ENCODE assay signal across 23 cellular contexts in the genomic region with DNA sequence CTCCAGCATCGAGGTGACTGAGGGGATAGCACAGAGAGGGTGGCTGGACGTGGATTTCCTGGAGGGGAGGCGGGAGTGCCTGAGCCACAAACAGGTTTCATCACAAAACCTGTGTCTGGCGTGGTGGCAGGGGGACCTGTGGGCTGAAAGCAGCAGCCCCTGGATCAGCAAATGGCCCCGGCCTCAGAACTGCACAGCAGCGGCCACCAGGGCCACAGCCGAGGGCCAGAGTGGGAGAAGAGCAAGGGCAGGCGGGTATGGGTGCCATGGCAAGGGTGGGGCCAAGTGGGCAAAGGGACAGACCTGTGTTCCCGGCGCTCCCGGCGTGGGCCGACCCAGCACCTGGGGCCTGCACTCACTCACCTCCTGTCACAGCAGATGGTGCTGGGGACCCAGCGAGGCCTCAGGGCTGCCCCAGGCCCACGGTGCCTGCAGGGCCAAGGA. TPM values are rescaled to one million over a fixed set of nuclear protein-coding genes. Genes with fewer than 3 reads are reported as not detected.
DNase-seq lines count a peak whose midpoint lies in the region; ATAC-seq and FAIRE-seq lines count a peak whose summit lies in the region.
"Had no signal": no experiment of that assay in that cellular context is flagged by ENCODE, and none has a peak within 500 bp of the region (broad histone marks: within the 10 kb centered on the region; RNA-seq: fewer than 3 reads in every experiment).

No MANE protein-coding gene starts in this region.

- peaks cover 11% of the 10 kb centered on the region for H3K4me1 Mint-ChIP-seq in activated T-cell treated with anti-CD3 and anti-CD28 coated beads, Interleukin-2, amount 50 U/mL, for 24 hours (ENCODE audit: low read depth)
- peaks cover 7% of the 10 kb centered on the region for H3K4me1 Mint-ChIP-seq in activated T-cell treated with anti-CD3 and anti-CD28 coated beads, Interleukin-2, amount 50 U/mL, for 4 hours (ENCODE audit: low read depth)

- no peaks in the 10 kb centered on the region for H3K36me3 ChIP-seq in rectal smooth muscle tissue (ENCODE audit: control insufficient read depth, insufficient read depth, low read length)
- H3K36me3 ChIP-seq: ascending aorta, uterus had no signal

- peak; percentile 26 for FAIRE-seq in HTR-8/SVneo (lab: Jason Lieb, UNC)
- FAIRE-seq: endometrium, keratinocyte, small intestine had no signal

- peak overlapping the region; percentile 24 for H3K27ac ChIP-seq in rectal smooth muscle tissue (ENCODE audit: low read depth, low read length)
- H3K27ac ChIP-seq: ascending aorta, C4-2B, psoas muscle, uterus had no signal

- H3K9me3 Mint-ChIP-seq in activated T-cell treated with anti-CD3 and anti-CD28 coated beads, Interleukin-2, amount 50 U/mL, for 24 hours, result no peaks in the 10 kb centered on the region
- H3K9me3 Mint-ChIP-seq in activated T-cell treated with anti-CD3 and anti-CD28 coated beads, Interleukin-2, amount 50 U/mL, for 4 hours, result no peaks in the 10 kb centered on the region
- H3K9me3 Mint-ChIP-seq: activated naive CD4-positive, alpha-beta T cell treated with anti-CD3 and anti-CD28 coated beads for 36 hours had no signal

- peaks cover 43% of the 10 kb centered on the region for H3K4me1 ChIP-seq in rectal smooth muscle tissue (ENCODE audit: control insufficient read depth, insufficient read depth, low read length)
- H3K4me1 ChIP-seq: ascending aorta, psoas muscle, uterus had no signal

- H3K27ac Mint-ChIP-seq in activated T-cell treated with anti-CD3 and anti-CD28 coated beads, Interleukin-2, amount 50 U/mL, for 24 hours, result no peak overlapping the region
- H3K27ac Mint-ChIP-seq: activated naive CD4-positive, alpha-beta T cell treated with anti-CD3 and anti-CD28 coated beads for 36 hours had no signal

- intact Hi-C loops in left cardiac atrium (cut with DNase I), result no loop called here

- no peak for ATAC-seq in activated T-cell treated with anti-CD3 and anti-CD28 coated beads, Interleukin-2, amount 50 U/mL, for 4 hours
- ATAC-seq in left cardiac atrium, result peak in 1 of 2 donors; percentile 27
- no peak for ATAC-seq in GM18520 (IDR thresholded peaks at IDR 0.05; ENCODE audit: unreplicated experiment)
- ATAC-seq: psoas muscle had no signal

- DNase-seq in activated T-cell treated with anti-CD3 and anti-CD28 coated beads, Interleukin-2, amount 50 U/mL, for 24 hours, result peak; percentile 26
- no peak for DNase-seq in activated T-cell treated with anti-CD3 and anti-CD28 coated beads, Interleukin-2, amount 50 U/mL, for 4 hours
- no peak for DNase-seq in HTR-8/SVneo (ENCODE audit: insufficient read length, low spot score)
- peak; percentile 12 for DNase-seq in left cardiac atrium
- DNase-seq in NCI-H1436 (lab: John Stamatoyannopoulos, UW), result no peak
- no peak for DNase-seq in ureter (ENCODE audit: low spot score)
- DNase-seq: Calu3; caudate nucleus; dermis blood vessel endothelial cell; NCI-H1417 treated with DMSO at 0.1 percent for 48 hours; SHP77; small intestine; stimulated activated CD4-positive, alpha-beta T cell treated with anti-CD3 and anti-CD28 coated beads, Interleukin-2, amount 100 ng/mL, for 24 hours; uterus had no signal

- H3K27me3 Mint-ChIP-seq in activated T-cell treated with anti-CD3 and anti-CD28 coated beads, Interleukin-2, amount 50 U/mL, for 24 hours, result no peaks in the 10 kb centered on the region
- peaks cover 3% of the 10 kb centered on the region for H3K27me3 Mint-ChIP-seq in activated T-cell treated with anti-CD3 and anti-CD28 coated beads, Interleukin-2, amount 50 U/mL, for 4 hours (ENCODE audit: low read depth)

- H3K9ac ChIP-seq in rectal smooth muscle tissue (ENCODE audit: low read length), result no peak overlapping the region

- H3K36me3 Mint-ChIP-seq in activated T-cell treated with anti-CD3 and anti-CD28 coated beads, Interleukin-2, amount 50 U/mL, for 24 hours (ENCODE audit: low read depth), result no peaks in the 10 kb centered on the region
- no peaks in the 10 kb centered on the region for H3K36me3 Mint-ChIP-seq in activated T-cell treated with anti-CD3 and anti-CD28 coated beads, Interleukin-2, amount 50 U/mL, for 4 hours (ENCODE audit: insufficient read depth)

- H3K4me3 ChIP-seq in rectal smooth muscle tissue (ENCODE audit: low read length), result no peak overlapping the region
- H3K4me3 ChIP-seq: ascending aorta, psoas muscle, uterus had no signal

- no peaks in the 10 kb centered on the region for H3K27me3 ChIP-seq in rectal smooth muscle tissue (ENCODE audit: control insufficient read depth, insufficient read depth, low read length)
- H3K27me3 ChIP-seq: ascending aorta, uterus had no signal

- no peak overlapping the region for H3K4me3 Mint-ChIP-seq in activated T-cell treated with anti-CD3 and anti-CD28 coated beads, Interleukin-2, amount 50 U/mL, for 24 hours
- no peak overlapping the region for H3K4me3 Mint-ChIP-seq in activated T-cell treated with anti-CD3 and anti-CD28 coated beads, Interleukin-2, amount 50 U/mL, for 4 hours
- H3K4me3 Mint-ChIP-seq: activated naive CD4-positive, alpha-beta T cell treated with anti-CD3 and anti-CD28 coated beads for 36 hours had no signal

RNA-seq across cellular contexts. Expression of gene NTSR1, which starts 19.0 kb away (rescaled TPM):
- under 1 TPM in 1 of 3 donors, not detected in 2; 0.08 TPM for total RNA-seq in activated T-cell treated with anti-CD3 and anti-CD28 coated beads, Interleukin-2, amount 50 U/mL, for 4 hours
- not detected for total RNA-seq in left cardiac atrium
- not detected for total RNA-seq in ureter
- total RNA-seq: activated naive CD4-positive, alpha-beta T cell treated with anti-CD3 and anti-CD28 coated beads for 36 hours; ascending aorta; Calu3; dermis blood vessel endothelial cell; OCI-LY7; uterus had no signal

Comparison
In these comparisons a context has a peak if more than half of its experiments do, and no peak if none do; other contexts are left out.
1. DNase-seq: peak in activated T-cell treated with anti-CD3 and anti-CD28 coated beads, Interleukin-2, amount 50 U/mL, for 24 hours (single experiment) and left cardiac atrium (single experiment); none in activated T-cell treated with anti-CD3 and anti-CD28 coated beads, Interleukin-2, amount 50 U/mL, for 4 hours (single experiment), HTR-8/SVneo (single experiment), NCI-H1436 (single experiment) and ureter (single experiment).